ENCODE assay signal across 19 cellular contexts in the genomic region with DNA sequence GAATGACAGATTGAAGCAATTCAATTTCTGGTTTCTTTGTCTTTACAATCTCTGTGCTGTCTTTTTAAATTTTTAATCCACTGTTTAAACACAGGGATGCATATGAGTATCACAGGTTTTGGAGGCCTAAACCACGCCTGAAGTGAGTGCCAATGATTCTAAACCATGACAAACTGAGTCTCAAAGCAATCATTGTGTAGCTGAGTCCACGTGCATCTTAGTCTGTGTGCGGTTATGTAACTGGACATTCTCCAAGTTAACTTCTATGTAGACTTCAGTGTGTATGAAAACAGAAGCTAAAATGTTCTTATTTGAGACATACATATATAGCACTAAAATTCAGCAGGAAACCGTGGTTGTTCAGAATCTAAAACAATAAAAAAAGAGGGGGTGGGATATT.
"Had no signal": no experiment of that assay in that cellular context is flagged by ENCODE, and none has a peak within 500 bp of the region (broad histone marks: within the 10 kb centered on the region; RNA-seq: fewer than 3 reads in every experiment).

No MANE protein-coding gene starts in this region.

- H3K27ac ChIP-seq: cardiac muscle cell, coronary artery, foreskin keratinocyte, heart left ventricle, ovary, SJSA1, stomach, tibial artery had no signal

- DNase-seq: activated CD4-positive, alpha-beta memory T cell treated with anti-CD3 and anti-CD28 coated beads for 36 hours; activated gamma-delta T cell; activated T-cell treated with anti-CD3 and anti-CD28 coated beads, Interleukin-2, amount 50 U/mL, for 4 hours; amygdala; effector memory CD4-positive, alpha-beta T cell; erythroblast; foreskin keratinocyte; heart left ventricle; islet precursor cell; ovary; retina; small intestine; stomach; T-helper 9 cell; tibial artery had no signal

- H3K27me3 ChIP-seq: cardiac muscle cell, foreskin keratinocyte, heart left ventricle, ovary, SJSA1, stomach, tibial artery had no signal

- ATAC-seq: activated T-cell treated with anti-CD3 and anti-CD28 coated beads, Interleukin-2, amount 50 U/mL, for 4 hours; foreskin keratinocyte; heart left ventricle; left lobe of liver had no signal

- H3K4me3 ChIP-seq: cardiac muscle cell, coronary artery, heart left ventricle, ovary, SJSA1, stomach, tibial artery had no signal

- H3K4me1 ChIP-seq: foreskin keratinocyte, heart left ventricle, stomach, tibial artery had no signal

- H3K36me3 ChIP-seq: cardiac muscle cell, heart left ventricle, ovary, SJSA1, stomach, tibial artery had no signal

- H3K9me3 ChIP-seq: ovary, SJSA1, stomach had no signal
